29 cellular contexts compared by ENCODE assay signal in genomic region chr2:79952561-79952960, GRCh38.
"Had no signal": no experiment of that assay in that cellular context is flagged by ENCODE, and none has a peak within 500 bp of the region (broad histone marks: within the 10 kb centered on the region; RNA-seq: fewer than 3 reads in every experiment).

No MANE protein-coding gene starts in this region.

- H3K4me1 ChIP-seq: adrenal gland had no signal

- H3K4me3 ChIP-seq: adrenal gland, SK-N-MC had no signal

- ATAC-seq: activated T-helper 17 cell treated with anti-CD3 and anti-CD28 coated beads, Interleukin-2, amount 50 U/mL, for 72 hours; Panc1; Right ventricle myocardium inferior; T-cell had no signal

- DNase-seq: activated CD4-positive, alpha-beta memory T cell treated with anti-CD3 and anti-CD28 coated beads for 36 hours; activated CD4-positive, alpha-beta T cell treated with anti-CD3 and anti-CD28 coated beads, Interleukin-2, amount 10 ng/mL, durations not matched to agents 7 days and 5 days; activated CD4-positive, CD25-positive, alpha-beta regulatory T cell; activated CD8-positive, alpha-beta memory T cell treated with anti-CD3 and anti-CD28 coated beads for 24 hours; activated gamma-delta T cell; activated naive CD4-positive, alpha-beta T cell treated with anti-CD3 and anti-CD28 coated beads for 36 hours; activated naive CD8-positive, alpha-beta T cell treated with anti-CD3 and anti-CD28 coated beads for 36 hours; activated T-cell treated with anti-CD3 and anti-CD28 coated beads, Interleukin-2, amount 50 U/mL, for 48 hours; adrenal gland; anterior cingulate cortex; cerebellar nuclear complex; KBM-7; NCI-H1048; NCI-H146; NCI-H187 treated with DMSO at 0.1 percent for 48 hours; NCI-H2081 treated with DMSO at 0.1 percent for 48 hours; NCI-H2227 treated with DMSO at 0.1 percent for 48 hours; NCI-H446 treated with DMSO at 0.1 percent for 48 hours; NCI-H82; NK-92 treated with Interleukin-12 subunit alpha and Interleukin-12 subunit beta, amount 100 ng/mL, for 24 hours; OCI-M1; RPMI8226; T-cell; T-helper 2 cell; T1000 had no signal

- H3K36me3 ChIP-seq: adrenal gland had no signal

- H3K9me3 ChIP-seq: adrenal gland had no signal

- H3K27me3 ChIP-seq: adrenal gland had no signal

- H3K27ac ChIP-seq: adrenal gland, SK-N-MC had no signal
